14 cellular contexts compared by ENCODE assay signal in the genomic region with DNA sequence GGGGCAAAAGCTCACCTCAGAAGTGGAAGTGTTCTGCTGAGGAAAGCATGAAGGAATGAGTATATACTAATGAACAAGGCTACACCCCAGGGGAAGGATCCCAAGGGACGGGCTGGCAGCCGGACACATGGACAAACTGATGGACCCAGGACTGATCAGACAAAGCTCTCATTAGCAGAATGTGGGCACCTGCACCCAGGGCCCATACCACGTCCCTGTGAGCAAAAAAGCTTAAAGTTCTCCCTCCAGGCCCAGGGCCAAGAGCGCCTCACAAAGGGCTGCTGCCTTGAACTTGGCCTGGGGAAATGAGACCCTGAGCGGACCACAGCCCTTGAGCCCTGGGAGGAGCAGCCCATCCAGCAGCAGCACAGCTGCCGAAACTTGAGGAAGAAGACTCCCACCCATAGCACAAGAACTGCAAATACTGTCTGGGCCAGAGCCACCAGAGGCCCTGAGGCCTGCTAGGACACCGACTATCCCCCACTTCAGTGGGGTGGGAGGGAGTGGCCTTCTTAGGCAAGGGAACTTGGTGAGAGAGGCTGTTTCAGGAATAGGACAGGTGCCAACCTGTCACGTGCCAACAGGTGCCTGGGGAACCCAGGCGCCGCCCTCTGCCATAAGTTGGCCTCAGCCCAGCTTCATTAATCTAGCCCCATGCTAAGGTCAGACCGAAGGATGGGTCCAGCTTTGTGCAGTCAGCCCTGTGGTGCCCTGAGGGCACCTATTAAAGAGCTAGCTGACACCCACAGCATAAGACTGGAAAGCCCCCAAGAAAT. TPM values are rescaled to one million over a fixed set of nuclear protein-coding genes. Genes with fewer than 3 reads are reported as not detected.
DNase-seq lines count a peak whose midpoint lies in the region; ATAC-seq, FAIRE-seq and TF ChIP-seq lines count a peak whose summit lies in the region.
"Had no signal": no experiment of that assay in that cellular context is flagged by ENCODE, and none has a peak within 500 bp of the region (broad histone marks: within the 10 kb centered on the region; RNA-seq: fewer than 3 reads in every experiment).

No MANE protein-coding gene starts in this region.

- ATAC-seq in DND-41 (ENCODE audit: insufficient read depth, low read depth) (no peak), HG02610 (IDR thresholded peaks at IDR 0.05; ENCODE audit: unreplicated experiment) (no peak), GM18502 (IDR thresholded peaks at IDR 0.05; ENCODE audit: poor library complexity, unreplicated experiment) (no peak)
- ATAC-seq: right cardiac atrium had no signal

- TF ChIP-seq CTCF in DND-41 (IDR thresholded peaks at IDR 0.05; ENCODE audit: borderline replicate concordance, extremely low read depth, low read length, poor library complexity, severe bottlenecking) (no peak), astrocyte (IDR thresholded peaks at IDR 0.05; ENCODE audit: insufficient read depth, low read depth, low read length) (no peak), neural progenitor cell (IDR thresholded peaks at IDR 0.05) (no peak)

- H3K9me3 Mint-ChIP-seq in astrocyte (ENCODE audit: unreplicated experiment) (no peaks in the 10 kb centered on the region), neural progenitor cell (no peaks in the 10 kb centered on the region)
- H3K9me3 Mint-ChIP-seq: CD8-positive, alpha-beta memory T cell had no signal

- DNase-seq in DND-41 (peak; percentile 3), astrocyte (ENCODE audit: low read depth) (no peak), neural progenitor cell (ENCODE audit: low spot score) (no peak), cortex of kidney (lab: John Stamatoyannopoulos, UW) (no peak)
- DNase-seq: amniotic stem cell; CD8-positive, alpha-beta memory T cell; GF-D8; NCI-H446 treated with DMSO at 0.1 percent for 48 hours had no signal

- H3K4me3 ChIP-seq in BLaER1 (no peak overlapping the region), DND-41 (ENCODE audit: low read depth in 1 of 2, low read length in 2 of 2) (no peak overlapping the region), astrocyte (ENCODE audit: insufficient read depth, low read depth, low read length) (no peak overlapping the region), neural progenitor cell (no peak overlapping the region)
- H3K4me3 ChIP-seq: HAP-1 had no signal

- peaks cover 81% of the 10 kb centered on the region for H3K36me3 ChIP-seq in BLaER1
- H3K36me3 ChIP-seq in DND-41 (ENCODE audit: insufficient read depth, low read length), result peaks cover 56% of the 10 kb centered on the region
- H3K36me3 ChIP-seq in astrocyte (ENCODE audit: insufficient read depth, low read length), result peaks cover 13% of the 10 kb centered on the region
- H3K36me3 ChIP-seq in neural progenitor cell, result no peaks in the 10 kb centered on the region

- H3K4me1 Mint-ChIP-seq in astrocyte (ENCODE audit: low read depth, unreplicated experiment) (peaks cover 7% of the 10 kb centered on the region), neural progenitor cell (peaks cover 17% of the 10 kb centered on the region)

- H3K27me3 Mint-ChIP-seq in astrocyte (ENCODE audit: low read depth, unreplicated experiment) (no peaks in the 10 kb centered on the region), neural progenitor cell (ENCODE audit: insufficient read depth, low read depth) (peaks cover 9% of the 10 kb centered on the region)

- H3K79me2 ChIP-seq in DND-41 (ENCODE audit: insufficient read depth, low read length) (peaks cover 29% of the 10 kb centered on the region), astrocyte (ENCODE audit: insufficient read depth, low read length) (peaks cover 30% of the 10 kb centered on the region), neural progenitor cell (ENCODE audit: low read depth) (peaks cover 12% of the 10 kb centered on the region)

- no peak for FAIRE-seq in astrocyte (lab: Jason Lieb, UNC)

- H3K27ac ChIP-seq in BLaER1 (no peak overlapping the region), DND-41 (ENCODE audit: low read length) (no peak overlapping the region), astrocyte (ENCODE audit: low read depth, low read length) (no peak overlapping the region), neural progenitor cell (no peak overlapping the region)

- peaks cover 26% of the 10 kb centered on the region for H3F3A ChIP-seq in neural progenitor cell (ENCODE audit: low read depth)

- H4K20me1 ChIP-seq in BLaER1 (peaks cover 35% of the 10 kb centered on the region), DND-41 (ENCODE audit: insufficient read depth, low read length) (peaks cover 24% of the 10 kb centered on the region), astrocyte (ENCODE audit: insufficient read depth, low read length) (peaks cover 17% of the 10 kb centered on the region), neural progenitor cell (ENCODE audit: low read depth) (no peaks in the 10 kb centered on the region)

- H3K36me3 Mint-ChIP-seq in astrocyte (ENCODE audit: low read depth, unreplicated experiment) (peaks cover 6% of the 10 kb centered on the region), neural progenitor cell (peaks cover 10% of the 10 kb centered on the region)

- peak overlapping the region; percentile 34 for H3K27ac Mint-ChIP-seq in astrocyte (ENCODE audit: unreplicated experiment)
- H3K27ac Mint-ChIP-seq in neural progenitor cell, result no peak overlapping the region

- H2AFZ ChIP-seq in DND-41 (ENCODE audit: low read depth, low read length) (no peak overlapping the region), astrocyte (ENCODE audit: low read depth, low read length) (no peak overlapping the region), neural progenitor cell (replicated peaks) (no peak overlapping the region)

- H3K4me2 ChIP-seq in BLaER1 (no peak overlapping the region), DND-41 (ENCODE audit: insufficient read depth, low read length) (no peak overlapping the region), astrocyte (ENCODE audit: low read length) (no peak overlapping the region), neural progenitor cell (no peak overlapping the region)

- H3K27me3 ChIP-seq in BLaER1 (no peaks in the 10 kb centered on the region), DND-41 (ENCODE audit: insufficient read depth, low read length, poor library complexity) (no peaks in the 10 kb centered on the region), astrocyte (ENCODE audit: insufficient read depth, low read length) (no peaks in the 10 kb centered on the region), neural progenitor cell (no peaks in the 10 kb centered on the region)

- peaks cover 23% of the 10 kb centered on the region for H3K4me1 ChIP-seq in BLaER1
- H3K4me1 ChIP-seq in DND-41 (ENCODE audit: insufficient read depth, low read length), result peaks cover 32% of the 10 kb centered on the region
- H3K4me1 ChIP-seq in astrocyte (ENCODE audit: insufficient read depth, low read length), result peaks cover 14% of the 10 kb centered on the region
- peaks cover 5% of the 10 kb centered on the region for H3K4me1 ChIP-seq in neural progenitor cell

- H3K9ac ChIP-seq in BLaER1 (0 out of 2 replicates have a peak overlapping the region, but pooled peaks have one; percentile 2), DND-41 (ENCODE audit: low read depth, low read length) (no peak overlapping the region), astrocyte (ENCODE audit: low read length) (no peak overlapping the region), neural progenitor cell (no peak overlapping the region)

- H3K4me3 Mint-ChIP-seq in astrocyte (ENCODE audit: unreplicated experiment), result no peak overlapping the region
- peak overlapping the region; percentile 27 for H3K4me3 Mint-ChIP-seq in neural progenitor cell

- H3K9me3 ChIP-seq in BLaER1 (no peaks in the 10 kb centered on the region), DND-41 (ENCODE audit: insufficient read depth, low read length, severe bottlenecking) (no peaks in the 10 kb centered on the region), astrocyte (ENCODE audit: insufficient read depth, low read depth, low read length) (no peaks in the 10 kb centered on the region), neural progenitor cell (ENCODE audit: low read depth) (no peaks in the 10 kb centered on the region)
- H3K9me3 ChIP-seq: HAP-1 had no signal

RNA-seq across cellular contexts. Expression of gene GMPPB, which starts 2.3 kb away (rescaled TPM):
- total RNA-seq in astrocyte (21.4 and 24.6 TPM in 2 replicates), neural progenitor cell (ENCODE audit: low replicate concordance) (10.6 and 18.8 TPM in 2 replicates)

RNA-seq across cellular contexts. Expression of gene AMIGO3, which starts 6.6 kb away (rescaled TPM):
- total RNA-seq in astrocyte, result 0.16 TPM in 1 of 2 replicates, not detected in the other
- total RNA-seq in neural progenitor cell (ENCODE audit: low replicate concordance), result 2.6 TPM in 1 of 2 replicates, not detected in the other
- total RNA-seq: dermis microvascular lymphatic vessel endothelial cell had no signal

RNA-seq across cellular contexts. Expression of gene RNF123, which starts 36.7 kb away (rescaled TPM):
- 40.9 and 49.8 TPM in 2 replicates for total RNA-seq in astrocyte
- 15.0 and 34.4 TPM in 2 replicates for total RNA-seq in neural progenitor cell (ENCODE audit: low replicate concordance)

RNA-seq across cellular contexts. Expression of gene MST1, which starts 36.8 kb away (rescaled TPM):
- total RNA-seq in astrocyte (9.3 and 15.1 TPM in 2 replicates), neural progenitor cell (ENCODE audit: low replicate concordance) (2.7 and 8.8 TPM in 2 replicates)

RNA-seq across cellular contexts. Expression of gene APEH, which starts 51.9 kb away (rescaled TPM):
- 80.8 and 91.2 TPM in 2 replicates for total RNA-seq in astrocyte
- 132 and 160 TPM in 2 replicates for total RNA-seq in neural progenitor cell (ENCODE audit: low replicate concordance)
